Comparison of ENCODE assay signal across 8 cellular contexts in the genomic region with DNA sequence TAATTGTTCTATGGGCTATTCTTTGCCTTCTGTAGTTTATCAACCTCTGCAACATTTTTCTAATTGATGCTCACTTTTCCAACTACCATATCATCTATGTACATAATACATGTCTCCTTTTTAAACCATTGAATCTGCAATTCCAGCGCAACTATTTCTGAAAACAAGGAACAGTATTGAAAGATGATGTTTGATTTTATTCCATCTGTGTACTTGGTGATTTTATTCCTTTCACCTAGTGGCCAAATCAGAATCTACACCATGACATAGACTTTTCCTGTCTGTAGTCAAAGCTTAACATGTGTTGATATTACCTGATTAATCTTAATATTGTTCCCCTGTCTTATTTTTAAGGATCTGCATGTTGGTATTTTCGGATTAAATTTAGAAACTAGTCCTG. TPM values are rescaled to one million over a fixed set of nuclear protein-coding genes. Genes with fewer than 3 reads are reported as not detected.
DNase-seq lines count a peak whose midpoint lies in the region; ATAC-seq and TF ChIP-seq lines count a peak whose summit lies in the region.

No MANE protein-coding gene starts in this region.

- no peaks in the 10 kb centered on the region for H3K9me3 Mint-ChIP-seq in activated naive CD4-positive, alpha-beta T cell treated with anti-CD3 and anti-CD28 coated beads for 36 hours
- no peaks in the 10 kb centered on the region for H3K9me3 Mint-ChIP-seq in glutamatergic neuron (ENCODE audit: unreplicated experiment)
- no peaks in the 10 kb centered on the region for H3K9me3 Mint-ChIP-seq in activated T-cell treated with anti-CD3 and anti-CD28 coated beads, Interleukin-2, amount 50 U/mL, for 24 hours

- peaks cover 59% of the 10 kb centered on the region for H3K4me1 Mint-ChIP-seq in activated naive CD4-positive, alpha-beta T cell treated with anti-CD3 and anti-CD28 coated beads for 36 hours (ENCODE audit: low read depth)
- H3K4me1 Mint-ChIP-seq in glutamatergic neuron (ENCODE audit: low read depth, unreplicated experiment) = peaks cover 8% of the 10 kb centered on the region
- peaks cover 72% of the 10 kb centered on the region for H3K4me1 Mint-ChIP-seq in activated T-cell treated with anti-CD3 and anti-CD28 coated beads, Interleukin-2, amount 50 U/mL, for 24 hours (ENCODE audit: low read depth)

- H3K36me3 ChIP-seq in tibial artery = peaks cover 0 to 19% (median 9%) of the 10 kb centered on the region in 3 donors

- H3K27me3 Mint-ChIP-seq in activated naive CD4-positive, alpha-beta T cell treated with anti-CD3 and anti-CD28 coated beads for 36 hours (ENCODE audit: low read depth) = no peaks in the 10 kb centered on the region
- no peaks in the 10 kb centered on the region for H3K27me3 Mint-ChIP-seq in glutamatergic neuron (ENCODE audit: unreplicated experiment)
- no peaks in the 10 kb centered on the region for H3K27me3 Mint-ChIP-seq in activated T-cell treated with anti-CD3 and anti-CD28 coated beads, Interleukin-2, amount 50 U/mL, for 24 hours

- peak overlapping the region; percentile 2 for H3K27ac Mint-ChIP-seq in activated naive CD4-positive, alpha-beta T cell treated with anti-CD3 and anti-CD28 coated beads for 36 hours
- H3K27ac Mint-ChIP-seq in glutamatergic neuron (ENCODE audit: unreplicated experiment) = peak overlapping the region; percentile 16
- no peak overlapping the region for H3K27ac Mint-ChIP-seq in activated T-cell treated with anti-CD3 and anti-CD28 coated beads, Interleukin-2, amount 50 U/mL, for 24 hours

- peak overlapping the region in 1 of 2 donors; percentile 9 for H3K27ac ChIP-seq in tibial artery

- no peaks in the 10 kb centered on the region for H3K9me3 ChIP-seq in tibial artery

- no peak for ATAC-seq in GM19035 (IDR thresholded peaks at IDR 0.05; ENCODE audit: unreplicated experiment)

- in situ Hi-C loops in SK-MEL-5 (cut with HindIII; ENCODE audit: low pct_unique_long_range_greater_than_20kb, low sequenced_read_pairs) = no loop called here

- no peaks in the 10 kb centered on the region for H3K27me3 ChIP-seq in tibial artery

- peaks cover 0 to 64% (median 11%) of the 10 kb centered on the region in 4 donors for H3K4me1 ChIP-seq in tibial artery

- CTCF ChIA-PET in activated naive CD4-positive, alpha-beta T cell treated with anti-CD3 and anti-CD28 coated beads for 36 hours (lab: Charles Lee) = interaction anchor here (0.7 to 1.7 kb wide), 3 partner anchors 12 to 127 kb away, joined by 3 to 9 read pairs (median 4); partner anchors contain the start of gene SS18L2

- no peak for DNase-seq in activated naive CD4-positive, alpha-beta T cell treated with anti-CD3 and anti-CD28 coated beads for 36 hours
- no peak for DNase-seq in activated naive CD4-positive, alpha-beta T cell treated with Interleukin-2 at 50 U/mL for 16 hours
- peak; percentile 48 for DNase-seq in SK-MEL-5 (ENCODE audit: low read depth, low spot score)
- DNase-seq in glutamatergic neuron = no peak
- DNase-seq in tibial artery = no peak
- DNase-seq in activated T-cell treated with anti-CD3 and anti-CD28 coated beads, Interleukin-2, amount 50 U/mL, for 24 hours = no peak
- DNase-seq in dedifferentiated amniotic fluid mesenchymal stem cell (ENCODE audit: extremely low spot score) = no peak

- peaks cover 8% of the 10 kb centered on the region for H3K36me3 Mint-ChIP-seq in activated naive CD4-positive, alpha-beta T cell treated with anti-CD3 and anti-CD28 coated beads for 36 hours (ENCODE audit: low read depth)
- H3K36me3 Mint-ChIP-seq in glutamatergic neuron (ENCODE audit: unreplicated experiment) = no peaks in the 10 kb centered on the region
- peaks cover 67% of the 10 kb centered on the region for H3K36me3 Mint-ChIP-seq in activated T-cell treated with anti-CD3 and anti-CD28 coated beads, Interleukin-2, amount 50 U/mL, for 24 hours (ENCODE audit: low read depth)

- H3K4me3 ChIP-seq in tibial artery = no peak overlapping the region

- no peak overlapping the region for H3K4me3 Mint-ChIP-seq in activated naive CD4-positive, alpha-beta T cell treated with anti-CD3 and anti-CD28 coated beads for 36 hours
- H3K4me3 Mint-ChIP-seq in glutamatergic neuron (ENCODE audit: unreplicated experiment) = no peak overlapping the region
- no peak overlapping the region for H3K4me3 Mint-ChIP-seq in activated T-cell treated with anti-CD3 and anti-CD28 coated beads, Interleukin-2, amount 50 U/mL, for 24 hours

- intact Hi-C loops in activated naive CD4-positive, alpha-beta T cell treated with anti-CD3 and anti-CD28 coated beads for 36 hours (cut with micrococcal nuclease) = loop anchor here (1.0 kb wide), 2 partner anchors 10 to 25 kb away; no protein-coding TSS in a partner anchor
- intact Hi-C loops in tibial artery (cut with DNase I; ENCODE audit: low total_unique reads) = no loop called here

- TF ChIP-seq CTCF in glutamatergic neuron (IDR thresholded peaks at IDR 0.05; ENCODE audit: partially characterized antibody, unreplicated experiment) (peak; percentile 83), tibial artery (IDR thresholded peaks at IDR 0.05) (peak; percentile 32 to 37)

RNA-seq across cellular contexts. Expression of gene NKTR, which starts 13.0 kb away (rescaled TPM):
- total RNA-seq in activated naive CD4-positive, alpha-beta T cell treated with anti-CD3 and anti-CD28 coated beads for 36 hours = 10 to 100 TPM; 62.1 to 65.9 TPM
- total RNA-seq in SK-MEL-5 (2014; rRNA removed; shearing (Covaris generic)) = 18.9 and 19.0 TPM in 2 replicates
- polyA plus RNA-seq in SK-MEL-5 (2015; cell fraction: cytosol; rRNA removed) = 6.6 and 9.2 TPM in 2 replicates
- polyA plus RNA-seq in SK-MEL-5 (2015; cell fraction: nucleus; rRNA removed) = 264 and 283 TPM in 2 replicates
- total RNA-seq in glutamatergic neuron (ENCODE audit: unreplicated experiment) = 196 TPM

RNA-seq across cellular contexts. Expression of gene SS18L2, which starts 22.8 kb away (rescaled TPM):
- total RNA-seq in activated naive CD4-positive, alpha-beta T cell treated with anti-CD3 and anti-CD28 coated beads for 36 hours = 10 to 100 TPM; 38.8 to 39.1 TPM
- total RNA-seq in SK-MEL-5 (2014; rRNA removed; shearing (Covaris generic)) = 24.9 and 26.0 TPM in 2 replicates
- polyA plus RNA-seq in SK-MEL-5 (2015; cell fraction: cytosol; rRNA removed) = 19.6 and 24.3 TPM in 2 replicates
- polyA plus RNA-seq in SK-MEL-5 (2015; cell fraction: nucleus; rRNA removed) = 21.9 and 22.6 TPM in 2 replicates
- total RNA-seq in glutamatergic neuron (ENCODE audit: unreplicated experiment) = 38.9 TPM

RNA-seq across cellular contexts. Expression of gene SEC22C, which starts 31.7 kb away (rescaled TPM):
- 10 to 100 TPM; 41.2 to 45.9 TPM for total RNA-seq in activated naive CD4-positive, alpha-beta T cell treated with anti-CD3 and anti-CD28 coated beads for 36 hours
- total RNA-seq in SK-MEL-5 (2014; rRNA removed; shearing (Covaris generic)) = 59.2 and 62.4 TPM in 2 replicates
- polyA plus RNA-seq in SK-MEL-5 (2015; cell fraction: cytosol; rRNA removed) = 38.4 and 45.4 TPM in 2 replicates
- 59.3 and 76.1 TPM in 2 replicates for polyA plus RNA-seq in SK-MEL-5 (2015; cell fraction: nucleus; rRNA removed)
- total RNA-seq in glutamatergic neuron (ENCODE audit: unreplicated experiment) = 36.9 TPM

RNA-seq across cellular contexts. Expression of gene ZBTB47, which starts 40.0 kb away (rescaled TPM):
- 1 to 10 TPM in 1 of 2 experiments, under 1 TPM in 1; 0.55 to 1.0 TPM for total RNA-seq in activated naive CD4-positive, alpha-beta T cell treated with anti-CD3 and anti-CD28 coated beads for 36 hours
- total RNA-seq in SK-MEL-5 (2014; rRNA removed; shearing (Covaris generic)) = 2.6 and 2.9 TPM in 2 replicates
- polyA plus RNA-seq in SK-MEL-5 (2015; cell fraction: cytosol; rRNA removed) = 3.3 TPM in 2 replicates
- polyA plus RNA-seq in SK-MEL-5 (2015; cell fraction: nucleus; rRNA removed) = 3.2 and 4.3 TPM in 2 replicates
- total RNA-seq in glutamatergic neuron (ENCODE audit: unreplicated experiment) = 9.7 TPM
